Comparison of ENCODE assay signal across 4 cellular contexts in genomic region chr18:43656547-43656946, GRCh38.
"Had no signal": no experiment of that assay in that cellular context is flagged by ENCODE, and none has a peak within 500 bp of the region (broad histone marks: within the 10 kb centered on the region; RNA-seq: fewer than 3 reads in every experiment).

No MANE protein-coding gene starts in this region.

- H3K27ac ChIP-seq: HL-60 had no signal

- H3K4me3 ChIP-seq: K562 had no signal

- DNase-seq: IMR-90 had no signal

- ATAC-seq: HepG2, K562 had no signal
